In the genomic region with DNA sequence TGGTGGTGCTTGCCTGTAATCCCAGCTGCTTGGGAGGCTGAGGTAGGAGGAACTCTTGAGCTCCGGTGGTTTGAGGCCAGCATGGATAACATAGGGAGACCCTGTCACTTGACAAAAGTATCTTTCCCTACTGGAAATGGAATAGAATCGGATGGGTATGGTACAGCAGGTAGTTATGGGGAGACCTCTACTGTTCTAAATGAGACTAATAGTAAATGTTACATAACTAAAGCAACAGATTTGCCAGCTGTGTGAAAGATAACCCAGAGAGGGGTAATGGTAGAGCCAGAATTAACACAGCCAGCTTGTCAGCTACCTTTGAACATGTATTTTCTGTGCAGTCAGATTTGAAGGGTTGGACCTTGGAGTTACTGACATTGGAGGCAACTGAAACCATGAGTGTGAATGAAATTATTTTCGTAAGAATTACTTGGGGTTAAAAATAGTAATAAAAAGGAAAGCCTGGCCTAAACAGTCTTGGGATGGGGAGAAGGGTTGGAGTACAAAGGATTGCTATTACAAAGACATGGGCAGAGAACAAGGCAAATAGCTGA, we compare ENCODE assay signal across 13 cellular contexts.
DNase-seq lines count a peak whose midpoint lies in the region; ATAC-seq and TF ChIP-seq lines count a peak whose summit lies in the region.
"Had no signal": no experiment of that assay in that cellular context is flagged by ENCODE, and none has a peak within 500 bp of the region (broad histone marks: within the 10 kb centered on the region; RNA-seq: fewer than 3 reads in every experiment).

No MANE protein-coding gene starts in this region.

- H3K4me3 Mint-ChIP-seq in nephron progenitor cell, result no peak overlapping the region

- no peak overlapping the region for H3K4me3 ChIP-seq in choroid plexus epithelial cell (ENCODE audit: low read depth, low read length)
- H3K4me3 ChIP-seq: upper lobe of left lung had no signal

- no peak for TF ChIP-seq CTCF in choroid plexus epithelial cell (conservative IDR thresholded peaks at IDR 0.05; ENCODE audit: low read depth, low read length)
- no peak for TF ChIP-seq CTCF in nephron progenitor cell (IDR thresholded peaks at IDR 0.05)

- H3K36me3 Mint-ChIP-seq in nephron progenitor cell (ENCODE audit: low read depth), result peaks cover 9% of the 10 kb centered on the region

- H3K27me3 Mint-ChIP-seq in nephron progenitor cell (ENCODE audit: low read depth, poor library complexity), result no peaks in the 10 kb centered on the region

- H3K9me3 Mint-ChIP-seq in nephron progenitor cell, result no peaks in the 10 kb centered on the region

- peaks cover 8% of the 10 kb centered on the region for H3K4me1 Mint-ChIP-seq in nephron progenitor cell

- DNase-seq in NCI-H2107 treated with DMSO at 0.1 percent for 48 hours (lab: John Stamatoyannopoulos, UW; ENCODE audit: unreplicated experiment) (peak; percentile 32), NCI-H2107 (lab: John Stamatoyannopoulos, UW) (no peak), NCI-H69 (lab: John Stamatoyannopoulos, UW) (peak; percentile 7), choroid plexus epithelial cell (ENCODE audit: low read depth) (peak; percentile 14), nephron progenitor cell (no peak), SKM-1 treated with dmso at 0.1 percent for 144 hours (lab: John Stamatoyannopoulos, UW; ENCODE audit: unreplicated experiment) (no peak)
- DNase-seq: activated CD8-positive, alpha-beta memory T cell treated with anti-CD3 and anti-CD28 coated beads, Interleukin-2, amount 50 U/mL, for 4 hours; IMR-90; islet precursor cell; upper lobe of left lung had no signal

- ATAC-seq in HG02870 (IDR thresholded peaks at IDR 0.05; ENCODE audit: unreplicated experiment) (no peak), HG03342 (IDR thresholded peaks at IDR 0.05; ENCODE audit: unreplicated experiment) (no peak)
- ATAC-seq: esophagus mucosa had no signal

- H3K27ac Mint-ChIP-seq in nephron progenitor cell, result peak overlapping the region; percentile 1

Comparison
In these comparisons a context has a peak if more than half of its experiments do, and no peak if none do; other contexts are left out.
1. DNase-seq: peak in NCI-H2107 treated with DMSO at 0.1 percent for 48 hours (single experiment), NCI-H69 (single experiment) and choroid plexus epithelial cell (single experiment); none in NCI-H2107 (single experiment), nephron progenitor cell (single experiment) and SKM-1 treated with dmso at 0.1 percent for 144 hours (single experiment).